In genomic region chr16:46618516-46618915, GRCh38 we compare ENCODE assay signal across 17 cellular contexts.
"Had no signal": no experiment of that assay in that cellular context is flagged by ENCODE, and none has a peak within 500 bp of the region (broad histone marks: within the 10 kb centered on the region; RNA-seq: fewer than 3 reads in every experiment).

No MANE protein-coding gene starts in this region.

- H3K9ac ChIP-seq: parathyroid adenoma had no signal

- H3K4me1 ChIP-seq: breast epithelium, parathyroid adenoma had no signal

- H3K27ac ChIP-seq: breast epithelium, parathyroid adenoma, suprapubic skin, upper lobe of right lung had no signal

- H3K79me2 ChIP-seq: parathyroid adenoma had no signal

- H3K4me3 Mint-ChIP-seq: endodermal cell had no signal

- H3K36me3 ChIP-seq: breast epithelium, suprapubic skin, upper lobe of right lung had no signal

- ATAC-seq: activated CD8-positive, alpha-beta T cell treated with anti-CD3 and anti-CD28 coated beads, Interleukin-2, amount 10 ng/mL, durations not matched to agents 7 days and 5 days; stimulated activated naive CD8-positive, alpha-beta T cell treated with anti-CD3 and anti-CD28 coated beads, Interleukin-15, Interleukin-2, amounts not matched to agents 100 U/mL and 50 U/mL, for 24 hours; upper lobe of right lung had no signal

- DNase-seq: activated CD4-positive, alpha-beta T cell treated with anti-CD3 and anti-CD28 coated beads for 1 hour; activated CD8-positive, alpha-beta memory T cell treated with anti-CD3 and anti-CD28 coated beads, Interleukin-2, amount 50 U/mL, for 48 hours; activated CD8-positive, alpha-beta T cell treated with anti-CD3 and anti-CD28 coated beads, Interleukin-2, amount 10 ng/mL, durations not matched to agents 7 days and 5 days; activated naive CD4-positive, alpha-beta T cell; aorta; endodermal cell; erythroblast; hypothalamus; kidney glomerular epithelial cell; midbrain; stimulated activated CD4-positive, alpha-beta T cell treated with anti-CD3 and anti-CD28 coated beads, Interleukin-4, amount 100 ng/mL, for 1 hour; stimulated activated CD8-positive, alpha-beta memory T cell treated with anti-CD3 and anti-CD28 coated beads, Interleukin-4, amount 100 ng/mL, for 48 hours; stimulated activated naive CD8-positive, alpha-beta T cell treated with anti-CD3 and anti-CD28 coated beads, Interleukin-15, Interleukin-2, amounts not matched to agents 100 U/mL and 50 U/mL, for 24 hours; upper lobe of right lung had no signal

- H3K9me3 ChIP-seq: breast epithelium, suprapubic skin, upper lobe of right lung had no signal

- H3K27ac Mint-ChIP-seq: endodermal cell had no signal

- H3K27me3 ChIP-seq: breast epithelium, suprapubic skin, upper lobe of right lung had no signal

- H2AFZ ChIP-seq: parathyroid adenoma had no signal

- H3K4me3 ChIP-seq: breast epithelium, suprapubic skin, upper lobe of right lung had no signal

- H3K9me3 Mint-ChIP-seq: endodermal cell had no signal
